8 cellular contexts compared by ENCODE assay signal in genomic region chr1:229624906-229625871, GRCh38. TPM values are rescaled to one million over a fixed set of nuclear protein-coding genes. Genes with fewer than 3 reads are reported as not detected.
A peak's percentile ranks its signal among the peaks of the same experiment; 100 is the strongest.
DNase-seq lines count a peak whose midpoint lies in the region; ATAC-seq and TF ChIP-seq lines count a peak whose summit lies in the region.

No MANE protein-coding gene starts in this region.

- H3K9me3 ChIP-seq in OCI-LY3 (ENCODE audit: insufficient read depth, low read length) (no peaks in the 10 kb centered on the region), esophagus squamous epithelium (no peaks in the 10 kb centered on the region)

- no peaks in the 10 kb centered on the region for H3K9me3 Mint-ChIP-seq in activated T-cell treated with anti-CD3 and anti-CD28 coated beads, Interleukin-2, amount 50 U/mL, for 4 hours
- no peaks in the 10 kb centered on the region for H3K9me3 Mint-ChIP-seq in naive thymus-derived CD8-positive, alpha-beta T cell

- TF ChIP-seq CTCF in C4-2B (conservative IDR thresholded peaks at IDR 0.05) = no peak
- TF ChIP-seq CTCF in OCI-LY3 (IDR thresholded peaks at IDR 0.05; ENCODE audit: low read depth, low read length) = no peak
- TF ChIP-seq CTCF in esophagus squamous epithelium (IDR thresholded peaks at IDR 0.05) = peak in 1 of 6 experiments; percentile 3

- H3K4me3 ChIP-seq in OCI-LY3 (ENCODE audit: low read length) (peak overlapping the region; percentile 94), esophagus squamous epithelium (peak overlapping the region; percentile 82 to 98 (median 97))

- peak overlapping the region; percentile 92 for H3K4me2 ChIP-seq in OCI-LY3 (ENCODE audit: low read length)

- peak; percentile 49 for DNase-seq in activated T-cell treated with anti-CD3 and anti-CD28 coated beads, Interleukin-2, amount 50 U/mL, for 4 hours
- DNase-seq in esophagus squamous epithelium (lab: John Stamatoyannopoulos, UW) = no peak
- peak in 9 of 10 donors; percentile 20 to 54 (median 42) for DNase-seq in naive thymus-derived CD8-positive, alpha-beta T cell
- DNase-seq in stimulated activated naive CD4-positive, alpha-beta T cell treated with Interleukin-2 at 50 U/mL for 16 hours (lab: John Stamatoyannopoulos, UW) = peak; percentile 48

- H3K27me3 ChIP-seq in OCI-LY3 (ENCODE audit: low read depth, low read length) (no peaks in the 10 kb centered on the region), esophagus squamous epithelium (no peaks in the 10 kb centered on the region)

- intact Hi-C loops in esophagus squamous epithelium (cut with DNase I) = loop anchor here (5.0 kb wide), 1 partner anchor 68 kb away; the partner anchor contains the start of gene ABCB10

- POLR2A ChIA-PET in naive thymus-derived CD8-positive, alpha-beta T cell (lab: Charles Lee) = interaction anchor here (1.2 to 5.3 kb wide), 2 partner anchors 10 to 67 kb away, joined by 3 to 74 read pairs; partner anchors contain the start of gene ABCB10

- no peaks in the 10 kb centered on the region for H3K27me3 Mint-ChIP-seq in activated T-cell treated with anti-CD3 and anti-CD28 coated beads, Interleukin-2, amount 50 U/mL, for 4 hours (ENCODE audit: low read depth)
- H3K27me3 Mint-ChIP-seq in naive thymus-derived CD8-positive, alpha-beta T cell = no peaks in the 10 kb centered on the region

- H3K4me1 ChIP-seq in OCI-LY3 (ENCODE audit: low read length) = peaks cover 24% of the 10 kb centered on the region
- H3K4me1 ChIP-seq in esophagus squamous epithelium = peaks cover 0 to 64% (median 18%) of the 10 kb centered on the region in 3 donors

- peak overlapping the region in 9 of 10 donors; percentile 77 to 96 (median 92) for H3K27ac Mint-ChIP-seq in naive thymus-derived CD8-positive, alpha-beta T cell

- peaks cover 72% of the 10 kb centered on the region for H3K4me1 Mint-ChIP-seq in activated T-cell treated with anti-CD3 and anti-CD28 coated beads, Interleukin-2, amount 50 U/mL, for 4 hours (ENCODE audit: low read depth)
- H3K4me1 Mint-ChIP-seq in naive thymus-derived CD8-positive, alpha-beta T cell = peaks cover 33 to 70% (median 68%) of the 10 kb centered on the region in 4 donors

- peaks cover 22% of the 10 kb centered on the region for H3K36me3 Mint-ChIP-seq in activated T-cell treated with anti-CD3 and anti-CD28 coated beads, Interleukin-2, amount 50 U/mL, for 4 hours (ENCODE audit: insufficient read depth)
- H3K36me3 Mint-ChIP-seq in naive thymus-derived CD8-positive, alpha-beta T cell = peaks cover 0 to 16% (median 0%) of the 10 kb centered on the region in 3 donors

- H3K79me2 ChIP-seq in OCI-LY3 (ENCODE audit: low read length) = peaks cover 94% of the 10 kb centered on the region

- H3K4me3 Mint-ChIP-seq in activated T-cell treated with anti-CD3 and anti-CD28 coated beads, Interleukin-2, amount 50 U/mL, for 4 hours = peak overlapping the region; percentile 92
- peak overlapping the region; percentile 84 to 99 (median 96) for H3K4me3 Mint-ChIP-seq in naive thymus-derived CD8-positive, alpha-beta T cell

- 2 to 4% methylated on average over 15 to 16 of the region's 86 CpGs for WGBS in esophagus squamous epithelium, 2 donors

- peak overlapping the region; percentile 90 for H3K9ac ChIP-seq in OCI-LY3 (ENCODE audit: low read length)

- H4K20me1 ChIP-seq in OCI-LY3 (ENCODE audit: insufficient read depth, low read length) = peaks cover 36% of the 10 kb centered on the region

- H3K27ac ChIP-seq in C4-2B = peak overlapping the region; percentile 84
- H3K27ac ChIP-seq in OCI-LY3 (ENCODE audit: low read length) = peak overlapping the region; percentile 58
- H3K27ac ChIP-seq in esophagus squamous epithelium = peak overlapping the region; percentile 85 to 97 (median 94)

- peaks cover 13% of the 10 kb centered on the region for H3K36me3 ChIP-seq in OCI-LY3 (replicated peaks; ENCODE audit: low read depth, low read length)
- peaks cover 0 to 5% (median 0%) of the 10 kb centered on the region in 3 donors for H3K36me3 ChIP-seq in esophagus squamous epithelium

- no peak for TF ChIP-seq POLR2A in esophagus squamous epithelium (IDR thresholded peaks at IDR 0.05)

- peak overlapping the region; percentile 7; the same call in 1 of the 2 replicates for H2AFZ ChIP-seq in OCI-LY3 (ENCODE audit: low read depth, low read length)

- ATAC-seq in GM19328 (IDR thresholded peaks at IDR 0.05; ENCODE audit: unreplicated experiment) = peak; percentile 37
- ATAC-seq in HG03460 (IDR thresholded peaks at IDR 0.05; ENCODE audit: unreplicated experiment) = peak; percentile 32
- peak; percentile 39 to 42 for ATAC-seq in activated T-cell treated with anti-CD3 and anti-CD28 coated beads, Interleukin-2, amount 50 U/mL, for 4 hours
- peak; percentile 20 to 39 for ATAC-seq in naive thymus-derived CD8-positive, alpha-beta T cell

RNA-seq across cellular contexts. Expression of gene TAF5L, which starts 0.7 kb away (rescaled TPM):
- 10 to 100 TPM; 27.8 to 32.6 (median 29.6) TPM for total RNA-seq in activated T-cell treated with anti-CD3 and anti-CD28 coated beads, Interleukin-2, amount 50 U/mL, for 4 hours
- total RNA-seq in esophagus squamous epithelium = 10 to 100 TPM in 3 of 4 donors, 1 to 10 TPM in 1; 7.8 to 15.8 (median 12.7) TPM
- total RNA-seq in naive thymus-derived CD8-positive, alpha-beta T cell = 10 to 100 TPM; 21.8 to 22.4 TPM
- polyA plus RNA-seq in naive thymus-derived CD8-positive, alpha-beta T cell = 1 to 10 TPM; 4.1 to 4.2 (median 4.2) TPM

RNA-seq across cellular contexts. Expression of gene URB2, which starts 0.9 kb away (rescaled TPM):
- 10 to 100 TPM; 47.1 to 55.6 (median 53.8) TPM for total RNA-seq in activated T-cell treated with anti-CD3 and anti-CD28 coated beads, Interleukin-2, amount 50 U/mL, for 4 hours
- 10 to 100 TPM in 2 of 4 donors, 1 to 10 TPM in 2; 7.8 to 14.1 (median 11.0) TPM for total RNA-seq in esophagus squamous epithelium
- 10 to 100 TPM; 11.2 to 13.2 TPM for total RNA-seq in naive thymus-derived CD8-positive, alpha-beta T cell
- polyA plus RNA-seq in naive thymus-derived CD8-positive, alpha-beta T cell = 1 to 10 TPM; 5.7 to 8.5 (median 7.1) TPM
